In the genomic region with DNA sequence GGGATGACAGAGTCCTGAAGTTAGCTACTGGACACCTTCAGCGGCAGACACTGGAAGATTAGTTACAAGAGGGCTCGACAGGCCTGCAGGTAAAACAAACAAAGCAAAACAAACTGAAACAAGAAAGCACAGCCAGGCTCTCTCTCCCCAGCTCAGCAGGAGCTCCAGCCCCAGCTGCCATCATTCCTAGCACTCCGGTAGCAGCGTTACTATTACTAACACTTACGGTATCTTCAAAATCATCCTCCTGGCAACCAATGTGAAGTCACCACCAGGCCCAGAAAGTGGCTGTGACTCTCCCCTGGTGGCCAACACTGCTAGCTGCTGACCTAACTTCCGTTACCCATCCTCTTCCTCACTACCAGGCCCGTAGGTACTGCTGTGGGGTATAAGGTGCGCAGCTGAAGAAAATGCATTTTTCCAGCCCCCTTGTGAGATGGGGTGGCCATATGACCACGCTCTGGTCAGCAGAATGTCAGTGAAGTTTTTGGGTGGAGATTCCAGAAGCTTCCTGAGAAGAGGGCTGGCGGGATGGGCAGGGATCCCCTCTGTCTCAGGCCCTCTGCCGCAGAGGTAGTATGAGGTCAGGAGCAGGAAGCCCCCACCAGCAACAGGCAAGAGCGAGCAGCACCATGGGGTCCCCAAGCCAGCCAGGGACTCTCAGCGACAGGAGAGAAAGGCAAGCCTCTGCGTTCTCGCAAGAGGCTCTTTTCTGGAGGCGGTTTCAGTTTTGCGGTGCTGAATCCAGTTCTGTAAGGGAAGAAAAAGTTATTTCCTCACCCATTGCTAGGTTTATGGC, we compare ENCODE assay signal across 1 cellular context.
TF ChIP-seq lines count a peak whose summit lies in the region.

No MANE protein-coding gene starts in this region.

TF ChIP-seq in GM23338, 12 proteins besides CTCF, POLR2A, EP300 and RAD21 (continued from another document):
- TF ChIP-seq CREB1 (CRISPR knock-in tag; IDR thresholded peaks at IDR 0.05; ENCODE audit: low read depth) (no peak), ZNF331 (CRISPR knock-in tag; IDR thresholded peaks at IDR 0.05; ENCODE audit: low read depth) (no peak)
